2 cellular contexts compared by ENCODE assay signal in the genomic region with DNA sequence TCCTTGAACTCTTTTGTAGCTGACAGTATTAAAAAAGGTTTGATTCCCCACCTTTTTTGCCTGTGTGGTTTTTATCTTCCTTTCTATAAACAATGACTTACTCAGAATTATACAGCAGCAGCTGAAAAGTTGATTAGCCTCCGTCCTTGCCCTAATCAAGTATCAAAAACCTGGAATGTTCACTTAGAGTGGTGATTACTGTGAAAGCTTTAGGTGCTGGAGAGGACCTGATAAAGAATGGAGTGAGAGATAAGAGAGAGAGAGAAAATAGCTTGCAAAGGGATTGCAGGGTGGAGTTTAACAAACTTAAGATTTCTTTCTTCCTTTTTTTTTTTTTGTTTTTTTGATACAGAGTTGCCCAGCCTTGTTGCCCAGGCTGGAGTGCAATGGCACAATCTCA.
TF ChIP-seq lines count a peak whose summit lies in the region.

No MANE protein-coding gene starts in this region.

TF ChIP-seq in liver, 16 proteins besides CTCF, POLR2A, EP300 and RAD21:
- TF ChIP-seq YY1 (IDR thresholded peaks at IDR 0.05): no peak
- TF ChIP-seq, protein P1, sequence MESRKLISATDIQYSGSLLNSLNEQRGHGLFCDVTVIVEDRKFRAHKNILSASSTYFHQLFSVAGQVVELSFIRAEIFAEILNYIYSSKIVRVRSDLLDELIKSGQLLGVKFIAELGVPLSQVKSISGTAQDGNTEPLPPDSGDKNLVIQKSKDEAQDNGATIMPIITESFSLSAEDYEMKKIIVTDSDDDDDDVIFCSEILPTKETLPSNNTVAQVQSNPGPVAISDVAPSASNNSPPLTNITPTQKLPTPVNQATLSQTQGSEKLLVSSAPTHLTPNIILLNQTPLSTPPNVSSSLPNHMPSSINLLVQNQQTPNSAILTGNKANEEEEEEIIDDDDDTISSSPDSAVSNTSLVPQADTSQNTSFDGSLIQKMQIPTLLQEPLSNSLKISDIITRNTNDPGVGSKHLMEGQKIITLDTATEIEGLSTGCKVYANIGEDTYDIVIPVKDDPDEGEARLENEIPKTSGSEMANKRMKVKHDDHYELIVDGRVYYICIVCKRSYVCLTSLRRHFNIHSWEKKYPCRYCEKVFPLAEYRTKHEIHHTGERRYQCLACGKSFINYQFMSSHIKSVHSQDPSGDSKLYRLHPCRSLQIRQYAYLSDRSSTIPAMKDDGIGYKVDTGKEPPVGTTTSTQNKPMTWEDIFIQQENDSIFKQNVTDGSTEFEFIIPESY (IDR thresholded peaks at IDR 0.05): no peak
- TF ChIP-seq SP1 (IDR thresholded peaks at IDR 0.05): no peak
- no peak for TF ChIP-seq NR2F2 (IDR thresholded peaks at IDR 0.05)
- TF ChIP-seq EGR1 (IDR thresholded peaks at IDR 0.05; ENCODE audit: low read depth in 2 of 2): no peak
- TF ChIP-seq HNF4A (conservative IDR thresholded peaks at IDR 0.05): no peak
- TF ChIP-seq GABPA (IDR thresholded peaks at IDR 0.05 in 1 of 2, conservative IDR thresholded peaks at IDR 0.05 in 1 of 2): no peak
- TF ChIP-seq TAF1 (conservative IDR thresholded peaks at IDR 0.05): no peak
- TF ChIP-seq, protein P2, sequence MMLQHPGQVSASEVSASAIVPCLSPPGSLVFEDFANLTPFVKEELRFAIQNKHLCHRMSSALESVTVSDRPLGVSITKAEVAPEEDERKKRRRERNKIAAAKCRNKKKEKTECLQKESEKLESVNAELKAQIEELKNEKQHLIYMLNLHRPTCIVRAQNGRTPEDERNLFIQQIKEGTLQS (IDR thresholded peaks at IDR 0.05): no peak
- no peak for TF ChIP-seq FOXA1 (IDR thresholded peaks at IDR 0.05)
- TF ChIP-seq FOXA2 (IDR thresholded peaks at IDR 0.05): no peak
- TF ChIP-seq JUND (IDR thresholded peaks at IDR 0.05): no peak
- TF ChIP-seq HNF4G (IDR thresholded peaks at IDR 0.05): no peak
- no peak for TF ChIP-seq RXRA (IDR thresholded peaks at IDR 0.05)
- TF ChIP-seq, protein P3, sequence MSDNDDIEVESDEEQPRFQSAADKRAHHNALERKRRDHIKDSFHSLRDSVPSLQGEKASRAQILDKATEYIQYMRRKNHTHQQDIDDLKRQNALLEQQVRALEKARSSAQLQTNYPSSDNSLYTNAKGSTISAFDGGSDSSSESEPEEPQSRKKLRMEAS (IDR thresholded peaks at IDR 0.05): no peak
- TF ChIP-seq, protein P4, sequence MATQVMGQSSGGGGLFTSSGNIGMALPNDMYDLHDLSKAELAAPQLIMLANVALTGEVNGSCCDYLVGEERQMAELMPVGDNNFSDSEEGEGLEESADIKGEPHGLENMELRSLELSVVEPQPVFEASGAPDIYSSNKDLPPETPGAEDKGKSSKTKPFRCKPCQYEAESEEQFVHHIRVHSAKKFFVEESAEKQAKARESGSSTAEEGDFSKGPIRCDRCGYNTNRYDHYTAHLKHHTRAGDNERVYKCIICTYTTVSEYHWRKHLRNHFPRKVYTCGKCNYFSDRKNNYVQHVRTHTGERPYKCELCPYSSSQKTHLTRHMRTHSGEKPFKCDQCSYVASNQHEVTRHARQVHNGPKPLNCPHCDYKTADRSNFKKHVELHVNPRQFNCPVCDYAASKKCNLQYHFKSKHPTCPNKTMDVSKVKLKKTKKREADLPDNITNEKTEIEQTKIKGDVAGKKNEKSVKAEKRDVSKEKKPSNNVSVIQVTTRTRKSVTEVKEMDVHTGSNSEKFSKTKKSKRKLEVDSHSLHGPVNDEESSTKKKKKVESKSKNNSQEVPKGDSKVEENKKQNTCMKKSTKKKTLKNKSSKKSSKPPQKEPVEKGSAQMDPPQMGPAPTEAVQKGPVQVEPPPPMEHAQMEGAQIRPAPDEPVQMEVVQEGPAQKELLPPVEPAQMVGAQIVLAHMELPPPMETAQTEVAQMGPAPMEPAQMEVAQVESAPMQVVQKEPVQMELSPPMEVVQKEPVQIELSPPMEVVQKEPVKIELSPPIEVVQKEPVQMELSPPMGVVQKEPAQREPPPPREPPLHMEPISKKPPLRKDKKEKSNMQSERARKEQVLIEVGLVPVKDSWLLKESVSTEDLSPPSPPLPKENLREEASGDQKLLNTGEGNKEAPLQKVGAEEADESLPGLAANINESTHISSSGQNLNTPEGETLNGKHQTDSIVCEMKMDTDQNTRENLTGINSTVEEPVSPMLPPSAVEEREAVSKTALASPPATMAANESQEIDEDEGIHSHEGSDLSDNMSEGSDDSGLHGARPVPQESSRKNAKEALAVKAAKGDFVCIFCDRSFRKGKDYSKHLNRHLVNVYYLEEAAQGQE (IDR thresholded peaks at IDR 0.05): no peak

TF ChIP-seq in HepG2, 621 proteins besides CTCF, POLR2A, EP300 and RAD21:
- TF ChIP-seq ZNF724P (CRISPR knock-in tag; IDR thresholded peaks at IDR 0.05; ENCODE audit: borderline replicate concordance): no peak
